25 cellular contexts compared by ENCODE assay signal in genomic region chr21:41975391-41976272, GRCh38. TPM values are rescaled to one million over a fixed set of nuclear protein-coding genes. Genes with fewer than 3 reads are reported as not detected.
DNase-seq lines count a peak whose midpoint lies in the region; ATAC-seq, FAIRE-seq and TF ChIP-seq lines count a peak whose summit lies in the region.
"Had no signal": no experiment of that assay in that cellular context is flagged by ENCODE, and none has a peak within 500 bp of the region (broad histone marks: within the 10 kb centered on the region; RNA-seq: fewer than 3 reads in every experiment).

No MANE protein-coding gene starts in this region.

- RAD21 ChIA-PET in GM12878 (lab: Charles Lee; ENCODE audit: unreplicated experiment) = no interaction called here

- TF ChIP-seq CTCF in GM12878 (IDR thresholded peaks at IDR 0.05 in 2 of 3, conservative IDR thresholded peaks at IDR 0.05 in 1 of 3; ENCODE audit: control insufficient read depth in 2 of 3, extremely low read depth in 1 of 3, insufficient read depth in 1 of 3, low read depth in 3 of 3, low read length in 3 of 3) (no peak), left lung (IDR thresholded peaks at IDR 0.05) (no peak), type B pancreatic cell (conservative IDR thresholded peaks at IDR 0.05) (no peak)

- peaks cover 15% of the 10 kb centered on the region for H3K4me1 Mint-ChIP-seq in activated T-cell treated with anti-CD3 and anti-CD28 coated beads, Interleukin-2, amount 50 U/mL, for 24 hours (ENCODE audit: low read depth)
- H3K4me1 Mint-ChIP-seq in activated T-cell treated with anti-CD3 and anti-CD28 coated beads, Interleukin-2, amount 50 U/mL, for 72 hours (ENCODE audit: low read depth) = peaks cover 10% of the 10 kb centered on the region
- peaks cover 8% of the 10 kb centered on the region for H3K4me1 Mint-ChIP-seq in type B pancreatic cell (ENCODE audit: unreplicated experiment)

- H3K4me3 ChIP-seq in GM12878 = no peak overlapping the region
- no peak overlapping the region for H3K4me3 ChIP-seq in left lung
- H3K4me3 ChIP-seq: HAP-1, SK-N-MC, smooth muscle cell, suprapubic skin, vagina had no signal

- peaks cover 8% of the 10 kb centered on the region for H3K9me3 Mint-ChIP-seq in activated T-cell treated with anti-CD3 and anti-CD28 coated beads, Interleukin-2, amount 50 U/mL, for 24 hours
- peaks cover 6 to 8% of the 10 kb centered on the region in 2 donors for H3K9me3 Mint-ChIP-seq in activated T-cell treated with anti-CD3 and anti-CD28 coated beads, Interleukin-2, amount 50 U/mL, for 72 hours
- H3K9me3 Mint-ChIP-seq in type B pancreatic cell = peaks cover 8% of the 10 kb centered on the region

- 88% methylated on average over 17 of the region's 17 CpGs for WGBS in GM12878 (ENCODE audit: insufficient coverage, insufficient replicate concordance, low lambda C conversion rate, missing lambda C conversion rate)

- H3K27me3 ChIP-seq in GM12878 (replicated peaks in 1 of 2; ENCODE audit: control insufficient read depth in 2 of 2, insufficient read depth in 2 of 2, low read length in 1 of 2) = no peaks in the 10 kb centered on the region
- H3K27me3 ChIP-seq in left lung = no peaks in the 10 kb centered on the region
- H3K27me3 ChIP-seq: BE2C, suprapubic skin, vagina had no signal

- H3K4me2 ChIP-seq in GM12878 (ENCODE audit: control insufficient read depth, insufficient read depth) = no peak overlapping the region
- H3K4me2 ChIP-seq: smooth muscle cell had no signal

- ATAC-seq in activated T-cell treated with anti-CD3 and anti-CD28 coated beads, Interleukin-2, amount 50 U/mL, for 72 hours (replicated peaks in 1 of 2) = no peak
- no peak for ATAC-seq in GM12878
- no peak for ATAC-seq in left lung
- no peak for ATAC-seq in stimulated activated naive CD8-positive, alpha-beta T cell treated with anti-CD3 and anti-CD28 coated beads, Interleukin-15, Interleukin-2, amounts not matched to agents 100 U/mL and 50 U/mL, for 24 hours
- ATAC-seq: activated T-cell treated with anti-CD3 and anti-CD28 coated beads, Interleukin-2, amount 50 U/mL, for 4 hours; stimulated activated effector memory CD8-positive, alpha-beta T cell treated with anti-CD3 and anti-CD28 coated beads, Interleukin-12 subunit alpha, Interleukin-12 subunit beta, amount 100 ng/mL, for 72 hours had no signal

- H2AFZ ChIP-seq in GM12878 (ENCODE audit: control insufficient read depth, low read depth, low read length) = no peak overlapping the region

- intact Hi-C loops in GM12878 (cut with micrococcal nuclease; ENCODE audit: unreplicated experiment) = no loop called here
- intact Hi-C loops in left lung (cut with DNase I) = no loop called here

- BruUV-seq in GM12878 (replicated peaks; lab: Mats Ljungman, UMichigan) = no TSS peak

- H3K79me2 ChIP-seq in GM12878 (ENCODE audit: control insufficient read depth, insufficient read depth, low read length) = no peaks in the 10 kb centered on the region

- no peak for FAIRE-seq in GM12878 (lab: Jason Lieb, UNC)
- FAIRE-seq: bronchial epithelial cell, colon had no signal

- DNase-seq in activated T-cell treated with anti-CD3 and anti-CD28 coated beads, Interleukin-2, amount 50 U/mL, for 24 hours = peak; percentile 19
- DNase-seq in activated T-cell treated with anti-CD3 and anti-CD28 coated beads, Interleukin-2, amount 50 U/mL, for 72 hours = no peak
- DNase-seq in GM12878 (ENCODE audit: low read depth, low spot score) (no peak), left lung (peak; percentile 26 to 45), type B pancreatic cell (ENCODE audit: extremely low spot score, unreplicated experiment) (peak; percentile 58), SHP77 treated with DMSO at 0.1 percent for 48 hours (lab: John Stamatoyannopoulos, UW) (no peak)
- no peak for DNase-seq in stimulated activated naive CD8-positive, alpha-beta T cell treated with anti-CD3 and anti-CD28 coated beads, Interleukin-15, Interleukin-2, amounts not matched to agents 100 U/mL and 50 U/mL, for 24 hours
- DNase-seq in stimulated activated CD4-positive, alpha-beta T cell treated with anti-CD3 and anti-CD28 coated beads, Interleukin-15, amount 100 ng/mL, for 24 hours = no peak
- DNase-seq: activated naive CD4-positive, alpha-beta T cell treated with anti-CD3 and anti-CD28 coated beads, Interleukin-2, amount 10 ng/mL, durations not matched to agents 7 days and 5 days; activated T-cell treated with anti-CD3 and anti-CD28 coated beads, Interleukin-2, amount 50 U/mL, for 4 hours; amygdala; BE2C; GDM1; NCI-H1092 treated with DMSO at 0.1 percent for 48 hours; NCI-H187 treated with DMSO at 0.1 percent for 48 hours; NCI-H69; stimulated activated CD4-positive, alpha-beta T cell treated with anti-CD3 and anti-CD28 coated beads, Interleukin-2, amount 100 ng/mL, for 48 hours had no signal

- SMC1A ChIA-PET in GM12878 (lab: Charles Lee; ENCODE audit: uncharacterized antibody, unreplicated experiment) = no interaction called here

- no peak overlapping the region for H3K4me3 Mint-ChIP-seq in activated T-cell treated with anti-CD3 and anti-CD28 coated beads, Interleukin-2, amount 50 U/mL, for 24 hours
- no peak overlapping the region for H3K4me3 Mint-ChIP-seq in activated T-cell treated with anti-CD3 and anti-CD28 coated beads, Interleukin-2, amount 50 U/mL, for 72 hours
- no peak overlapping the region for H3K4me3 Mint-ChIP-seq in type B pancreatic cell
- H3K4me3 Mint-ChIP-seq: activated naive CD4-positive, alpha-beta T cell treated with anti-CD3 and anti-CD28 coated beads, Interleukin-2, amount 10 ng/mL, durations not matched to agents 7 days and 5 days; activated T-cell treated with anti-CD3 and anti-CD28 coated beads, Interleukin-2, amount 50 U/mL, for 4 hours; stimulated activated effector memory CD8-positive, alpha-beta T cell treated with anti-CD3 and anti-CD28 coated beads, Interleukin-12 subunit alpha, Interleukin-12 subunit beta, amount 100 ng/mL, for 72 hours had no signal

- H3K27ac Mint-ChIP-seq in activated T-cell treated with anti-CD3 and anti-CD28 coated beads, Interleukin-2, amount 50 U/mL, for 24 hours = peak overlapping the region; percentile 33
- no peak overlapping the region for H3K27ac Mint-ChIP-seq in activated T-cell treated with anti-CD3 and anti-CD28 coated beads, Interleukin-2, amount 50 U/mL, for 72 hours
- no peak overlapping the region for H3K27ac Mint-ChIP-seq in type B pancreatic cell
- H3K27ac Mint-ChIP-seq: activated naive CD4-positive, alpha-beta T cell treated with anti-CD3 and anti-CD28 coated beads, Interleukin-2, amount 10 ng/mL, durations not matched to agents 7 days and 5 days; stimulated activated effector memory CD8-positive, alpha-beta T cell treated with anti-CD3 and anti-CD28 coated beads, Interleukin-12 subunit alpha, Interleukin-12 subunit beta, amount 100 ng/mL, for 72 hours had no signal

- H3K27me3 Mint-ChIP-seq in activated T-cell treated with anti-CD3 and anti-CD28 coated beads, Interleukin-2, amount 50 U/mL, for 24 hours = peaks cover 5% of the 10 kb centered on the region
- no peaks in the 10 kb centered on the region for H3K27me3 Mint-ChIP-seq in activated T-cell treated with anti-CD3 and anti-CD28 coated beads, Interleukin-2, amount 50 U/mL, for 72 hours (ENCODE audit: low read depth)
- no peaks in the 10 kb centered on the region for H3K27me3 Mint-ChIP-seq in type B pancreatic cell

- CTCF ChIA-PET in GM12878 (lab: Yijun Ruan, JAX) = no interaction called here

- no peak overlapping the region for H3K9ac ChIP-seq in GM12878 (ENCODE audit: control insufficient read depth, insufficient read depth, low read length)

- no peaks in the 10 kb centered on the region for H4K20me1 ChIP-seq in GM12878 (ENCODE audit: control insufficient read depth, insufficient read depth)

- H3K4me1 ChIP-seq in GM12878 (ENCODE audit: control insufficient read depth, insufficient read depth, low read length) (peaks cover 7% of the 10 kb centered on the region), left lung (peaks cover 0 to 10% of the 10 kb centered on the region in 2 donors)
- H3K4me1 ChIP-seq: BE2C, HAP-1 had no signal

- TF ChIP-seq RAD21 in GM12878 (IDR thresholded peaks at IDR 0.05; ENCODE audit: insufficient read depth, low read depth, low read length) = no peak

- no peak for TF ChIP-seq POLR2A in GM12878 (IDR thresholded peaks at IDR 0.05; ENCODE audit: low read depth, low read length)

- peaks cover 7% of the 10 kb centered on the region; the same call in 2 of the 3 replicates for H3K9me3 ChIP-seq in GM12878 (replicated peaks; ENCODE audit: control insufficient read depth, insufficient read depth, low read length)
- H3K9me3 ChIP-seq in left lung = peaks cover 0 to 5% of the 10 kb centered on the region in 2 donors
- H3K9me3 ChIP-seq: BE2C, HAP-1, suprapubic skin, vagina had no signal

- H3K27ac ChIP-seq in GM12878 (ENCODE audit: control insufficient read depth, insufficient read depth) (no peak overlapping the region), left lung (no peak overlapping the region)
- H3K27ac ChIP-seq: SK-N-MC, suprapubic skin, vagina had no signal

- H3K36me3 ChIP-seq in GM12878 (ENCODE audit: control insufficient read depth in 2 of 2, insufficient read depth in 2 of 2, low read length in 1 of 2) (no peaks in the 10 kb centered on the region), left lung (no peaks in the 10 kb centered on the region)
- H3K36me3 ChIP-seq: BE2C, HAP-1, suprapubic skin, vagina had no signal

- no peak for TF ChIP-seq EP300 in GM12878 (IDR thresholded peaks at IDR 0.05; ENCODE audit: borderline replicate concordance in 1 of 2, control insufficient read depth in 1 of 2, low read depth in 2 of 2, low read length in 2 of 2)

- POLR2A ChIA-PET in GM12878 (lab: Charles Lee) = no interaction called here

- H3K36me3 Mint-ChIP-seq in activated T-cell treated with anti-CD3 and anti-CD28 coated beads, Interleukin-2, amount 50 U/mL, for 24 hours (ENCODE audit: low read depth) = no peaks in the 10 kb centered on the region
- peaks cover 6 to 8% of the 10 kb centered on the region in 2 donors for H3K36me3 Mint-ChIP-seq in activated T-cell treated with anti-CD3 and anti-CD28 coated beads, Interleukin-2, amount 50 U/mL, for 72 hours (ENCODE audit: insufficient read depth in 2 of 2)
- H3K36me3 Mint-ChIP-seq in type B pancreatic cell = no peaks in the 10 kb centered on the region
- H3K36me3 Mint-ChIP-seq: stimulated activated effector memory CD8-positive, alpha-beta T cell treated with anti-CD3 and anti-CD28 coated beads, Interleukin-12 subunit alpha, Interleukin-12 subunit beta, amount 100 ng/mL, for 72 hours had no signal

- in situ Hi-C loops in GM12878 (cut with MboI) = no loop called here

RNA-seq across cellular contexts. Expression of gene C2CD2, which starts 21.8 kb away (rescaled TPM):
- 10 to 100 TPM in 1 of 2 donors, 1 to 10 TPM in 1; 6.9 to 15.1 TPM for total RNA-seq in activated T-cell treated with anti-CD3 and anti-CD28 coated beads, Interleukin-2, amount 50 U/mL, for 72 hours
- 193 and 225 TPM in 2 replicates for total RNA-seq in GM12878 (2013; cell fraction: nucleolus; rRNA removed)
- total RNA-seq in GM12878 (2014; rRNA removed) (13.0 and 13.7 TPM in 2 replicates), GM12878 (2014; rRNA removed; fragmentation: Illumina TruSeq; extraction: Trizol) (8.3 and 10.9 TPM in 2 replicates), GM12878 (2021) (11.2 and 11.6 TPM in 2 replicates), left lung (10 to 100 TPM; 19.4 to 22.0 TPM), type B pancreatic cell (ENCODE audit: low replicate concordance) (20.5 and 32.3 TPM in 2 replicates)
- 4.4 TPM for polyA plus RNA-seq in GM12878 (2011; ENCODE audit: low read depth)
- polyA plus RNA-seq in GM12878 (2011; rRNA removed) (26.9 and 30.9 TPM in 2 replicates), GM12878 (2014; fragmentation: Illumina TruSeq; extraction: Trizol) (8.8 and 9.3 TPM in 2 replicates), GM12878 (2014; fragmentation: Nextera tagmentation; extraction: Ambion mirVana) (1 to 10 TPM; 2.2 to 2.9 TPM), GM12878 (2014; rRNA removed) (9.9 and 11.1 TPM in 2 replicates), GM12878 (2016; fragmentation: Nextera tagmentation; extraction: Ambion mirVana) (1 to 10 TPM; 2.5 to 4.9 TPM)
- polyA plus RNA-seq in GM12878 (2011; cell fraction: cytosol; rRNA removed) = 22.6 and 26.7 TPM in 2 replicates
- polyA plus RNA-seq in GM12878 (2011; cell fraction: nucleus; rRNA removed) = 59.4 and 76.9 TPM in 2 replicates
- polyA plus RNA-seq in GM12878 (2012) = 7.7 and 13.4 TPM in 2 replicates
- polyA minus RNA-seq in GM12878 (2011; rRNA and poly(A)+ RNA removed) = 57.2 and 71.5 TPM in 2 replicates
- polyA minus RNA-seq in GM12878 (2011; cell fraction: cytosol; rRNA and poly(A)+ RNA removed) = 9.8 and 11.5 TPM in 2 replicates
- 29.0 and 42.4 TPM in 2 replicates for polyA minus RNA-seq in GM12878 (2011; cell fraction: nucleus; rRNA and poly(A)+ RNA removed)

RNA-seq across cellular contexts. Expression of gene ZBTB21, which starts 34.5 kb away (rescaled TPM):
- 10 to 100 TPM; 35.6 to 43.3 TPM for total RNA-seq in activated T-cell treated with anti-CD3 and anti-CD28 coated beads, Interleukin-2, amount 50 U/mL, for 72 hours
- total RNA-seq in GM12878 (2013; cell fraction: nucleolus; rRNA removed) = 28.7 and 28.9 TPM in 2 replicates
- 8.5 and 9.8 TPM in 2 replicates for total RNA-seq in GM12878 (2014; rRNA removed)
- 13.1 and 13.4 TPM in 2 replicates for total RNA-seq in GM12878 (2014; rRNA removed; fragmentation: Illumina TruSeq; extraction: Trizol)
- total RNA-seq in GM12878 (2021) = 17.9 and 21.6 TPM in 2 replicates
- polyA plus RNA-seq in GM12878 (2011; ENCODE audit: low read depth) = 6.1 TPM
- polyA plus RNA-seq in GM12878 (2011; rRNA removed) = 9.1 and 9.6 TPM in 2 replicates
- 5.7 and 11.2 TPM in 2 replicates for polyA plus RNA-seq in GM12878 (2011; cell fraction: cytosol; rRNA removed)
- 12.9 and 18.3 TPM in 2 replicates for polyA plus RNA-seq in GM12878 (2011; cell fraction: nucleus; rRNA removed)
- 9.1 and 9.6 TPM in 2 replicates for polyA plus RNA-seq in GM12878 (2012)
- 12.6 and 12.7 TPM in 2 replicates for polyA plus RNA-seq in GM12878 (2014; fragmentation: Illumina TruSeq; extraction: Trizol)
- polyA plus RNA-seq in GM12878 (2014; fragmentation: Nextera tagmentation; extraction: Ambion mirVana) = 1 to 10 TPM; 1.8 to 2.3 TPM
- 6.3 and 7.0 TPM in 2 replicates for polyA plus RNA-seq in GM12878 (2014; rRNA removed)
- 10 to 100 TPM; 11.3 to 13.9 TPM for polyA plus RNA-seq in GM12878 (2016; fragmentation: Nextera tagmentation; extraction: Ambion mirVana)
- 14.7 and 15.7 TPM in 2 replicates for polyA minus RNA-seq in GM12878 (2011; rRNA and poly(A)+ RNA removed)
- 6.4 and 8.6 TPM in 2 replicates for polyA minus RNA-seq in GM12878 (2011; cell fraction: cytosol; rRNA and poly(A)+ RNA removed)
- 10.8 and 12.8 TPM in 2 replicates for polyA minus RNA-seq in GM12878 (2011; cell fraction: nucleus; rRNA and poly(A)+ RNA removed)
- 10 to 100 TPM; 12.2 to 13.9 TPM for total RNA-seq in left lung
- total RNA-seq in type B pancreatic cell (ENCODE audit: low replicate concordance) = 19.9 and 23.4 TPM in 2 replicates

Comparison
In these comparisons a context has a peak if more than half of its experiments do, and no peak if none do; other contexts are left out.
1. DNase-seq: peak in activated T-cell treated with anti-CD3 and anti-CD28 coated beads, Interleukin-2, amount 50 U/mL, for 24 hours (single experiment), left lung (2 of 2) and type B pancreatic cell (single experiment); none in activated T-cell treated with anti-CD3 and anti-CD28 coated beads, Interleukin-2, amount 50 U/mL, for 72 hours (0 of 2), GM12878 (single experiment), stimulated activated naive CD8-positive, alpha-beta T cell treated with anti-CD3 and anti-CD28 coated beads, Interleukin-15, Interleukin-2, amounts not matched to agents 100 U/mL and 50 U/mL, for 24 hours (single experiment), stimulated activated CD4-positive, alpha-beta T cell treated with anti-CD3 and anti-CD28 coated beads, Interleukin-15, amount 100 ng/mL, for 24 hours (single experiment) and SHP77 treated with DMSO at 0.1 percent for 48 hours (single experiment).